Comparison of ENCODE assay signal across 1 cellular context in genomic region chr13:26983533-26984315, GRCh38.
TF ChIP-seq lines count a peak whose summit lies in the region.

No MANE protein-coding gene starts in this region.

TF ChIP-seq in K562, 482 proteins besides CTCF, POLR2A, EP300 and RAD21 (continued from another document):
- 0 out of 2 replicates have a peak, but pooled peaks have one; percentile 2 for TF ChIP-seq ARID3A (IDR thresholded peaks at IDR 0.05; ENCODE audit: borderline replicate concordance, low read depth, low read length)
- peak; percentile 25; the same call in 1 of the 2 replicates for TF ChIP-seq ZFX (CRISPR knock-in tag; IDR thresholded peaks at IDR 0.05)
- no peak for TF ChIP-seq PKNOX1 (IDR thresholded peaks at IDR 0.05)
- TF ChIP-seq ZNF316 (IDR thresholded peaks at IDR 0.05): peak; percentile 91
- 0 out of 2 replicates have a peak, but pooled peaks have one; percentile 0 for TF ChIP-seq NFRKB (IDR thresholded peaks at IDR 0.05; ENCODE audit: low read depth)
- TF ChIP-seq MTA3 (IDR thresholded peaks at IDR 0.05; ENCODE audit: borderline replicate concordance): 0 out of 2 replicates have a peak, but pooled peaks have one; percentile 7
- no peak for TF ChIP-seq NFXL1 (CRISPR knock-in tag; IDR thresholded peaks at IDR 0.05)
- no peak for TF ChIP-seq DACH1 (IDR thresholded peaks at IDR 0.05; ENCODE audit: partially characterized antibody)
- TF ChIP-seq ZNF592 (IDR thresholded peaks at IDR 0.05): 0 out of 2 replicates have a peak, but pooled peaks have one; percentile 9
- no peak for TF ChIP-seq DNMT1 (IDR thresholded peaks at IDR 0.05)
- no peak for TF ChIP-seq HMBOX1 (IDR thresholded peaks at IDR 0.05)
- TF ChIP-seq ETS2 (tag; IDR thresholded peaks at IDR 0.05; ENCODE audit: borderline replicate concordance, poor library complexity, severe bottlenecking): no peak
- no peak for TF ChIP-seq ZNF232 (CRISPR knock-in tag; IDR thresholded peaks at IDR 0.05)
